In genomic region chr1:209625205-209625549, GRCh38 we compare ENCODE assay signal across 18 cellular contexts. TPM values are rescaled to one million over a fixed set of nuclear protein-coding genes. Genes with fewer than 3 reads are reported as not detected.
A peak's percentile ranks its signal among the peaks of the same experiment; 100 is the strongest.
DNase-seq lines count a peak whose midpoint lies in the region; ATAC-seq and TF ChIP-seq lines count a peak whose summit lies in the region.
"Had no signal": no experiment of that assay in that cellular context is flagged by ENCODE, and none has a peak within 500 bp of the region (broad histone marks: within the 10 kb centered on the region; RNA-seq: fewer than 3 reads in every experiment).

No MANE protein-coding gene starts in this region.

- H3K27me3 Mint-ChIP-seq in activated CD8-positive, alpha-beta T cell treated with anti-CD3 and anti-CD28 coated beads for 36 hours: peaks cover 2% of the 10 kb centered on the region

- H3K27ac ChIP-seq in BLaER1 treated with 17β-estradiol and CSF1 and Interleukin-3, amounts not matched to agents 10 nM and 100 nM: peak overlapping the region in 3 of 11 experiments; percentile 0 to 45 (median 6); a peak in 3 of 22 replicates
- peak overlapping the region; percentile 98 for H3K27ac ChIP-seq in SJCRH30
- H3K27ac ChIP-seq in cardiac muscle cell: peak overlapping the region; percentile 74
- peak overlapping the region; percentile 65 for H3K27ac ChIP-seq in neutrophil
- no peak overlapping the region for H3K27ac ChIP-seq in RWPE1
- H3K27ac ChIP-seq: A549, SJSA1 had no signal

- H3K4me1 ChIP-seq in BLaER1 treated with 17β-estradiol and CSF1 and Interleukin-3, amounts not matched to agents 10 nM and 100 nM: peaks cover 17 to 54% (median 47%) of the 10 kb centered on the region in 10 experiments
- H3K4me1 ChIP-seq in SJCRH30 (peaks cover 32% of the 10 kb centered on the region), cardiac muscle cell (ENCODE audit: low read depth) (peaks cover 14% of the 10 kb centered on the region), neutrophil (ENCODE audit: control insufficient read depth in 1 of 2, insufficient read depth in 1 of 2, low read depth in 1 of 2, low read length in 1 of 2) (peaks cover 20 to 38% of the 10 kb centered on the region in 2 experiments)
- H3K4me1 ChIP-seq: A549, SJSA1 had no signal

- no peaks in the 10 kb centered on the region for H4K20me1 ChIP-seq in BLaER1 treated with 17β-estradiol and CSF1 and Interleukin-3, amounts not matched to agents 10 nM and 100 nM

- H3K36me3 ChIP-seq in BLaER1 treated with 17β-estradiol and CSF1 and Interleukin-3, amounts not matched to agents 10 nM and 100 nM: peaks cover 0 to 72% (median 0%) of the 10 kb centered on the region in 11 experiments; a peak in 12 of 22 replicates
- peaks cover 4% of the 10 kb centered on the region; the same call in 1 of the 2 replicates for H3K36me3 ChIP-seq in SJCRH30
- H3K36me3 ChIP-seq in cardiac muscle cell: no peaks in the 10 kb centered on the region
- H3K36me3 ChIP-seq in neutrophil: no peaks in the 10 kb centered on the region
- H3K36me3 ChIP-seq: SJSA1 had no signal

- no peak overlapping the region for H3K4me3 ChIP-seq in BLaER1 treated with 17β-estradiol and CSF1 and Interleukin-3, amounts not matched to agents 10 nM and 100 nM
- H3K4me3 ChIP-seq in SJCRH30 (peak overlapping the region; percentile 48), cardiac muscle cell (no peak overlapping the region), neutrophil (ENCODE audit: low read depth in 1 of 2, low read length in 1 of 2) (no peak overlapping the region)
- H3K4me3 ChIP-seq: A549, GM23338, left lung, SJSA1 had no signal

- no peaks in the 10 kb centered on the region for H3K36me3 Mint-ChIP-seq in activated CD8-positive, alpha-beta T cell treated with anti-CD3 and anti-CD28 coated beads for 36 hours (ENCODE audit: low read depth)
- H3K36me3 Mint-ChIP-seq: CD8-positive, alpha-beta T cell; type B pancreatic cell had no signal

- H3K27ac Mint-ChIP-seq in activated CD8-positive, alpha-beta T cell treated with anti-CD3 and anti-CD28 coated beads for 36 hours: no peak overlapping the region
- H3K27ac Mint-ChIP-seq: CD8-positive, alpha-beta T cell; GM23338; type B pancreatic cell had no signal

- DNase-seq in SJCRH30 (peak; percentile 88 to 89), cardiac muscle cell (ENCODE audit: low read depth in 1 of 2, low spot score in 1 of 2) (peak in 1 of 2 donors; percentile 77), DMS153 (lab: John Stamatoyannopoulos, UW) (no peak), NCI-H128 (lab: John Stamatoyannopoulos, UW; ENCODE audit: unreplicated experiment) (no peak), RWPE1 (ENCODE audit: low spot score) (no peak)
- no peak for DNase-seq in activated CD8-positive, alpha-beta T cell treated with anti-CD3 and anti-CD28 coated beads for 36 hours
- DNase-seq: activated naive CD4-positive, alpha-beta T cell treated with anti-CD3 and anti-CD28 coated beads, Interleukin-2, amount 50 U/mL, for 16 hours; CD8-positive, alpha-beta T cell; NCI-H1694; NCI-H510A; stimulated activated naive CD4-positive, alpha-beta T cell had no signal

- peak overlapping the region in 10 of 11 experiments; percentile 18 to 85 (median 66); a peak in 13 of 22 replicates for H3K4me2 ChIP-seq in BLaER1 treated with 17β-estradiol and CSF1 and Interleukin-3, amounts not matched to agents 10 nM and 100 nM
- H3K4me2 ChIP-seq: A549, GM23338 had no signal

- H3K27me3 ChIP-seq in BLaER1 treated with 17β-estradiol and CSF1 and Interleukin-3, amounts not matched to agents 10 nM and 100 nM: no peaks in the 10 kb centered on the region
- H3K27me3 ChIP-seq in SJCRH30 (no peaks in the 10 kb centered on the region), cardiac muscle cell (no peaks in the 10 kb centered on the region), neutrophil (peaks cover 11% of the 10 kb centered on the region)
- H3K27me3 ChIP-seq: left lung, SJSA1 had no signal

- CTCF ChIA-PET in activated CD8-positive, alpha-beta T cell treated with anti-CD3 and anti-CD28 coated beads for 36 hours (lab: Charles Lee): interaction anchor here (1.1 to 2.8 kb wide), 4 partner anchors 18 to 58 kb away, joined by 3 to 10 read pairs (median 8); no protein-coding TSS in a partner anchor
- CTCF ChIA-PET in RWPE1 (lab: Yijun Ruan, JAX): no interaction called here

- no peak overlapping the region for H3K4me3 Mint-ChIP-seq in activated CD8-positive, alpha-beta T cell treated with anti-CD3 and anti-CD28 coated beads for 36 hours
- H3K4me3 Mint-ChIP-seq: CD8-positive, alpha-beta T cell; GM23338; type B pancreatic cell had no signal

- no peak overlapping the region for H3K9ac ChIP-seq in BLaER1 treated with 17β-estradiol and CSF1 and Interleukin-3, amounts not matched to agents 10 nM and 100 nM

- ATAC-seq in activated CD8-positive, alpha-beta T cell treated with anti-CD3 and anti-CD28 coated beads for 36 hours: no peak
- ATAC-seq: A549; CD8-positive, alpha-beta T cell; GM23338; left lung had no signal

- intact Hi-C loops in activated CD8-positive, alpha-beta T cell treated with anti-CD3 and anti-CD28 coated beads for 36 hours (cut with micrococcal nuclease): loop anchor here (5.0 kb wide), 1 partner anchor 48 kb away; no protein-coding TSS in a partner anchor

- no peaks in the 10 kb centered on the region for H3K9me3 Mint-ChIP-seq in activated CD8-positive, alpha-beta T cell treated with anti-CD3 and anti-CD28 coated beads for 36 hours
- H3K9me3 Mint-ChIP-seq: CD8-positive, alpha-beta T cell; GM23338; type B pancreatic cell had no signal

- peaks cover 0 to 5% (median 0%) of the 10 kb centered on the region in 11 experiments; a peak in 1 of 22 replicates for H3K9me3 ChIP-seq in BLaER1 treated with 17β-estradiol and CSF1 and Interleukin-3, amounts not matched to agents 10 nM and 100 nM (replicated peaks in 1 of 11)
- no peaks in the 10 kb centered on the region for H3K9me3 ChIP-seq in SJCRH30 (replicated peaks)
- no peaks in the 10 kb centered on the region for H3K9me3 ChIP-seq in cardiac muscle cell (ENCODE audit: low read depth)
- no peaks in the 10 kb centered on the region for H3K9me3 ChIP-seq in neutrophil
- H3K9me3 ChIP-seq: A549, left lung, SJSA1 had no signal

- TF ChIP-seq CTCF in cardiac muscle cell (IDR thresholded peaks at IDR 0.05; ENCODE audit: low read depth, low read length) (no peak), neutrophil (IDR thresholded peaks at IDR 0.05) (no peak), RWPE1 (conservative IDR thresholded peaks at IDR 0.05; ENCODE audit: low read depth) (no peak)
- TF ChIP-seq CTCF in activated CD8-positive, alpha-beta T cell treated with anti-CD3 and anti-CD28 coated beads for 36 hours (IDR thresholded peaks at IDR 0.05): no peak

- no peaks in the 10 kb centered on the region for H3K4me1 Mint-ChIP-seq in activated CD8-positive, alpha-beta T cell treated with anti-CD3 and anti-CD28 coated beads for 36 hours (ENCODE audit: low read depth)

- POLR2A ChIA-PET in activated CD8-positive, alpha-beta T cell treated with anti-CD3 and anti-CD28 coated beads for 36 hours (lab: Charles Lee): no interaction called here
- POLR2A ChIA-PET in RWPE1 (lab: Yijun Ruan, JAX; ENCODE audit: low non-redundant PET): no interaction called here

RNA-seq across cellular contexts. Expression of gene LAMB3, which starts 27.0 kb away (rescaled TPM):
- total RNA-seq in SJCRH30 (2014; rRNA removed; shearing (Covaris generic)): 8.9 and 9.1 TPM in 2 replicates
- 0.48 and 0.70 TPM in 2 replicates for total RNA-seq in cardiac muscle cell
- polyA plus RNA-seq in cardiac muscle cell: 0.21 TPM in 1 of 2 replicates, not detected in the other
- under 1 TPM; 0.60 to 0.70 TPM for total RNA-seq in activated CD8-positive, alpha-beta T cell treated with anti-CD3 and anti-CD28 coated beads for 36 hours
- total RNA-seq: CD8-positive, alpha-beta T cell had no signal

RNA-seq across cellular contexts. Expression of gene CAMK1G, which starts 41.7 kb away (rescaled TPM):
- not detected in 2 replicates for total RNA-seq in SJCRH30 (2014; rRNA removed; shearing (Covaris generic))
- 5.4 and 8.5 TPM in 2 replicates for total RNA-seq in cardiac muscle cell
- 5.0 and 8.7 TPM in 2 replicates for polyA plus RNA-seq in cardiac muscle cell
- not detected for total RNA-seq in activated CD8-positive, alpha-beta T cell treated with anti-CD3 and anti-CD28 coated beads for 36 hours
- total RNA-seq: CD8-positive, alpha-beta T cell had no signal

RNA-seq across cellular contexts. Expression of gene G0S2, which starts 50.0 kb away (rescaled TPM):
- 1.3 and 1.8 TPM in 2 replicates for total RNA-seq in SJCRH30 (2014; rRNA removed; shearing (Covaris generic))
- 47.5 and 73.5 TPM in 2 replicates for total RNA-seq in cardiac muscle cell
- polyA plus RNA-seq in cardiac muscle cell: 40.0 and 45.9 TPM in 2 replicates
- total RNA-seq in activated CD8-positive, alpha-beta T cell treated with anti-CD3 and anti-CD28 coated beads for 36 hours: 1 to 10 TPM; 4.9 to 5.7 TPM
- total RNA-seq: SJSA1 had no signal

Comparison
In these comparisons a context has a peak if more than half of its experiments do, and no peak if none do; other contexts are left out.
1. DNase-seq: peak in SJCRH30 (2 of 2); none in DMS153 (single experiment), activated CD8-positive, alpha-beta T cell treated with anti-CD3 and anti-CD28 coated beads for 36 hours (single experiment), NCI-H128 (single experiment) and RWPE1 (single experiment).